18 cellular contexts compared by ENCODE assay signal in the genomic region with DNA sequence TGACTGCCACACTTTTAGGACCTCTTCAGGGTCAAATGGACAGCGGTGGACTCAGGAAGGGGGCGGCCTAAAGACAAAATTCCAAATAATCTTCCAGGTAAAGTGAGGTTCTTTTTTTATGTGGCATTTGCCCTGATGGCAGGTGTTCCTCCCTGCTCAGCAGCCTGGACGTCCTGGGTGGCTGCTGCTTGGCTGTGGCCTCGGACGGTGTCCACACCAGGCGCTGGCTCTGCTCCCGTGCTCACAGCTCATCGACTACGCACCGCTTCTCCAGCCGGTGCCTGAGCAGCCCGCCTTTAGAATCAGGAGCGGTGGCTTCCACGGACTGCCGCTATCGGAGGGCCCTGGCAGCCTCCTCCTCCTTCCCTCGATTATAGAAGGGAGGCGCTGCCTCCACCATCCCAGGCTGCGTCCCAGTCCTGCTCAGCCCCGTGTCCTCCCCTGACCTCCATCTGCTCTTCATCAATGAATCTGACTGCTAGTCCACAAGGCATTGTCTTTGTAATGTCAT.
"Had no signal": no experiment of that assay in that cellular context is flagged by ENCODE, and none has a peak within 500 bp of the region (broad histone marks: within the 10 kb centered on the region; RNA-seq: fewer than 3 reads in every experiment).

No MANE protein-coding gene starts in this region.

- H3K4me3 ChIP-seq: gastroesophageal sphincter, left lung, tibial nerve, uterus had no signal

- H3K36me3 Mint-ChIP-seq: activated CD4-positive, alpha-beta memory T cell treated with anti-CD3 and anti-CD28 coated beads for 36 hours; activated naive CD8-positive, alpha-beta T cell; stimulated activated memory B cell treated with anti-CD40 and anti-IgM and Interleukin-4, amounts not matched to agents 10 μg/mL and 1 μg/mL and 100 μg/mL, for 72 hours had no signal

- H3K36me3 ChIP-seq: gastroesophageal sphincter, left lung, tibial nerve, uterus had no signal

- H3K9me3 ChIP-seq: left lung, uterus had no signal

- H3K27ac ChIP-seq: left lung, uterus had no signal

- H3K4me3 Mint-ChIP-seq: activated CD4-positive, alpha-beta memory T cell treated with anti-CD3 and anti-CD28 coated beads for 36 hours; activated CD4-positive, alpha-beta T cell treated with anti-CD3 and anti-CD28 coated beads for 36 hours; activated naive CD8-positive, alpha-beta T cell; activated T-cell treated with anti-CD3 and anti-CD28 coated beads, Interleukin-2, amount 50 U/mL, for 72 hours; brain; central memory CD8-positive, alpha-beta T cell; nephron progenitor cell; stimulated activated memory B cell treated with anti-CD40 and anti-IgM and Interleukin-4, amounts not matched to agents 10 μg/mL and 1 μg/mL and 100 μg/mL, for 72 hours; T-helper 17 cell had no signal

- H3K27ac Mint-ChIP-seq: activated CD4-positive, alpha-beta memory T cell treated with anti-CD3 and anti-CD28 coated beads for 36 hours; activated CD4-positive, alpha-beta T cell treated with anti-CD3 and anti-CD28 coated beads for 36 hours; activated naive CD8-positive, alpha-beta T cell; activated T-cell treated with anti-CD3 and anti-CD28 coated beads, Interleukin-2, amount 50 U/mL, for 72 hours; nephron progenitor cell; stimulated activated memory B cell treated with anti-CD40 and anti-IgM and Interleukin-4, amounts not matched to agents 10 μg/mL and 1 μg/mL and 100 μg/mL, for 72 hours; T-helper 17 cell had no signal

- H3K4me1 Mint-ChIP-seq: central memory CD8-positive, alpha-beta T cell; stimulated activated memory B cell treated with anti-CD40 and anti-IgM and Interleukin-4, amounts not matched to agents 10 μg/mL and 1 μg/mL and 100 μg/mL, for 72 hours had no signal

- DNase-seq: activated CD4-positive, alpha-beta memory T cell treated with anti-CD3 and anti-CD28 coated beads for 36 hours; activated CD4-positive, alpha-beta T cell treated with anti-CD3 and anti-CD28 coated beads for 36 hours; activated gamma-delta T cell; activated T-cell treated with anti-CD3 and anti-CD28 coated beads, Interleukin-2, amount 50 U/mL, for 72 hours; amniotic stem cell; effector CD8-positive, alpha-beta T cell; mesendoderm; nephron progenitor cell; occipital lobe; T-helper 17 cell; uterus had no signal

- H3K9me3 Mint-ChIP-seq: central memory CD8-positive, alpha-beta T cell; nephron progenitor cell had no signal

- H3K4me1 ChIP-seq: uterus had no signal

- ATAC-seq: activated CD4-positive, alpha-beta T cell treated with anti-CD3 and anti-CD28 coated beads for 36 hours; stimulated activated memory B cell treated with anti-CD40 and anti-IgM and Interleukin-4, amounts not matched to agents 10 μg/mL and 1 μg/mL and 100 μg/mL, for 72 hours; T-helper 17 cell had no signal

- H3K27me3 ChIP-seq: gastroesophageal sphincter, left lung, tibial nerve, uterus had no signal
